In genomic region chr10:521844-522243, GRCh38 we compare ENCODE assay signal across 1 cellular context.
A peak's percentile ranks its signal among the peaks of the same experiment; 100 is the strongest.
TF ChIP-seq lines count a peak whose summit lies in the region.

No MANE protein-coding gene starts in this region.

TF ChIP-seq in HEK293, 187 proteins besides CTCF, POLR2A, EP300 and RAD21 (continued from another document):
- TF ChIP-seq, protein P1, sequence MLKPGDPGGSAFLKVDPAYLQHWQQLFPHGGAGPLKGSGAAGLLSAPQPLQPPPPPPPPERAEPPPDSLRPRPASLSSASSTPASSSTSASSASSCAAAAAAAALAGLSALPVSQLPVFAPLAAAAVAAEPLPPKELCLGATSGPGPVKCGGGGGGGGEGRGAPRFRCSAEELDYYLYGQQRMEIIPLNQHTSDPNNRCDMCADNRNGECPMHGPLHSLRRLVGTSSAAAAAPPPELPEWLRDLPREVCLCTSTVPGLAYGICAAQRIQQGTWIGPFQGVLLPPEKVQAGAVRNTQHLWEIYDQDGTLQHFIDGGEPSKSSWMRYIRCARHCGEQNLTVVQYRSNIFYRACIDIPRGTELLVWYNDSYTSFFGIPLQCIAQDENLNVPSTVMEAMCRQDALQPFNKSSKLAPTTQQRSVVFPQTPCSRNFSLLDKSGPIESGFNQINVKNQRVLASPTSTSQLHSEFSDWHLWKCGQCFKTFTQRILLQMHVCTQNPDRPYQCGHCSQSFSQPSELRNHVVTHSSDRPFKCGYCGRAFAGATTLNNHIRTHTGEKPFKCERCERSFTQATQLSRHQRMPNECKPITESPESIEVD (tag by site-specific recombination; IDR thresholded peaks at IDR 0.05): no peak
- TF ChIP-seq ZNF433 (tag by site-specific recombination; IDR thresholded peaks at IDR 0.05; ENCODE audit: low read depth) (no peak), ZNF26 (tag by site-specific recombination; IDR thresholded peaks at IDR 0.05) (no peak), GLIS2 (tag by site-specific recombination; IDR thresholded peaks at IDR 0.05) (peak; percentile 25; the same call in 1 of the 2 replicates), ZNF501 (tag by site-specific recombination; IDR thresholded peaks at IDR 0.05) (no peak), ZNF768 (tag by site-specific recombination; IDR thresholded peaks at IDR 0.05) (no peak), PRDM1 (tag by site-specific recombination; IDR thresholded peaks at IDR 0.05) (no peak), ZNF18 (tag by site-specific recombination; IDR thresholded peaks at IDR 0.05) (no peak), KLF9 (tag by site-specific recombination; IDR thresholded peaks at IDR 0.05; ENCODE audit: low read depth) (no peak), ZNF610 (tag by site-specific recombination; IDR thresholded peaks at IDR 0.05; ENCODE audit: borderline replicate concordance) (no peak), ZNF747 (tag by site-specific recombination; IDR thresholded peaks at IDR 0.05) (no peak), FEZF1 (tag by site-specific recombination; IDR thresholded peaks at IDR 0.05) (peak; percentile 77), ZFP3 (tag by site-specific recombination; IDR thresholded peaks at IDR 0.05; ENCODE audit: low read depth) (no peak), MZF1 (tag by site-specific recombination; IDR thresholded peaks at IDR 0.05; ENCODE audit: borderline replicate concordance) (no peak), ZBTB21 (tag by site-specific recombination; IDR thresholded peaks at IDR 0.05) (no peak), ZNF202 (tag by site-specific recombination; IDR thresholded peaks at IDR 0.05; ENCODE audit: borderline replicate concordance) (no peak), ZBTB17 (tag by site-specific recombination; IDR thresholded peaks at IDR 0.05) (no peak; the same call in 1 of the 2 replicates), ZNF214 (tag by site-specific recombination; IDR thresholded peaks at IDR 0.05; ENCODE audit: borderline replicate concordance) (no peak), ZNF560 (tag by site-specific recombination; IDR thresholded peaks at IDR 0.05; ENCODE audit: borderline replicate concordance) (no peak), ZBTB48 (tag by site-specific recombination; IDR thresholded peaks at IDR 0.05) (no peak), SETDB1 (IDR thresholded peaks at IDR 0.05; ENCODE audit: insufficient read length, low read length) (no peak)
- TF ChIP-seq, protein P2, sequence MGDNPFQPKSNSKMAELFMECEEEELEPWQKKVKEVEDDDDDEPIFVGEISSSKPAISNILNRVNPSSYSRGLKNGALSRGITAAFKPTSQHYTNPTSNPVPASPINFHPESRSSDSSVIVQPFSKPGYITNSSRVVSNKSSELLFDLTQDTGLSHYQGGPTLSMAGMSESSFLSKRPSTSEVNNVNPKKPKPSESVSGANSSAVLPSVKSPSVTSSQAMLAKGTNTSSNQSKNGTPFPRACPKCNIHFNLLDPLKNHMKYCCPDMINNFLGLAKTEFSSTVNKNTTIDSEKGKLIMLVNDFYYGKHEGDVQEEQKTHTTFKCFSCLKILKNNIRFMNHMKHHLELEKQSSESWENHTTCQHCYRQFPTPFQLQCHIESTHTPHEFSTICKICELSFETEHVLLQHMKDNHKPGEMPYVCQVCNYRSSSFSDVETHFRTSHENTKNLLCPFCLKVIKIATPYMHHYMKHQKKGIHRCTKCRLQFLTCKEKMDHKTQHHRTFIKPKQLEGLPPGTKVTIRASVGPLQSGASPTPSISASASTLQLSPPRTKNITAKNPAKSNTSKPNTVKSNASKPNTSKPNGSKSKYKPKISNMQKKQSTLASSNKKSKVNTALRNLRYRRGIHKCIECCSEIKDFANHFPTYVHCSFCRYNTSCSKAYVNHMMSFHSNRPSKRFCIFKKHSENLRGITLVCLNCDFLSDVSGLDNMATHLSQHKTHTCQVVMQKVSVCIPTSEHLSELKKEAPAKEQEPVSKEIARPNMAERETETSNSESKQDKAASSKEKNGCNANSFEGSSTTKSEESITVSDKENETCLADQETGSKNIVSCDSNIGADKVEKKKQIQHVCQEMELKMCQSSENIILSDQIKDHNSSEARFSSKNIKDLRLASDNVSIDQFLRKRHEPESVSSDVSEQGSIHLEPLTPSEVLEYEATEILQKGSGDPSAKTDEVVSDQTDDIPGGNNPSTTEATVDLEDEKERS (tag by site-specific recombination; IDR thresholded peaks at IDR 0.05): no peak
- TF ChIP-seq, protein P3, sequence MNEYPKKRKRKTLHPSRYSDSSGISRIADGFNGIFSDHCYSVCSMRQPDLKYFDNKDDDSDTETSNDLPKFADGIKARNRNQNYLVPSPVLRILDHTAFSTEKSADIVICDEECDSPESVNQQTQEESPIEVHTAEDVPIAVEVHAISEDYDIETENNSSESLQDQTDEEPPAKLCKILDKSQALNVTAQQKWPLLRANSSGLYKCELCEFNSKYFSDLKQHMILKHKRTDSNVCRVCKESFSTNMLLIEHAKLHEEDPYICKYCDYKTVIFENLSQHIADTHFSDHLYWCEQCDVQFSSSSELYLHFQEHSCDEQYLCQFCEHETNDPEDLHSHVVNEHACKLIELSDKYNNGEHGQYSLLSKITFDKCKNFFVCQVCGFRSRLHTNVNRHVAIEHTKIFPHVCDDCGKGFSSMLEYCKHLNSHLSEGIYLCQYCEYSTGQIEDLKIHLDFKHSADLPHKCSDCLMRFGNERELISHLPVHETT (tag by site-specific recombination; IDR thresholded peaks at IDR 0.05): no peak
